21 cellular contexts compared by ENCODE assay signal in the genomic region with DNA sequence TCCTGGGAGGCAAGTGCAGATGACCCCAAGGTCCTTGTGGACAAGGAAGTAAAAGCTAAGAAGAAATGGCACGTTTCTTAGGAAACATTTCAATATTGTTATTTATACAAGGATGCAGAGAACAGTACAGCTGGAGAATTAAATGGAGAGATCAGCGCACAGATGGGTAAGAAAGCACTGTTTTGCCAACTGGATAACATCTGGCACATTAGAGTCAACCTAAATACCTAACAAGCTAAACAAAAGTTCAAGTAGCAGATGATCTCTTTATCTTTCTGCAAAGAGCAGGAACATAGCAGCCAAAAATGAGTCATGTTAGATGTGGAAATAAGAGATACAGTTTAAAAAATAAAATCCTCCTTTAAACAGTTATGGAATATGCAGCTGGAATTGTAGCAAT. TPM values are rescaled to one million over a fixed set of nuclear protein-coding genes. Genes with fewer than 3 reads are reported as not detected.
DNase-seq lines count a peak whose midpoint lies in the region; ATAC-seq and TF ChIP-seq lines count a peak whose summit lies in the region.
"Had no signal": no experiment of that assay in that cellular context is flagged by ENCODE, and none has a peak within 500 bp of the region (broad histone marks: within the 10 kb centered on the region; RNA-seq: fewer than 3 reads in every experiment).

No MANE protein-coding gene starts in this region.

- peaks cover 2% of the 10 kb centered on the region for H3K27me3 Mint-ChIP-seq in endothelial cell (ENCODE audit: unreplicated experiment)
- H3K27me3 Mint-ChIP-seq in nephron progenitor cell (ENCODE audit: low read depth, poor library complexity) = peaks cover 12% of the 10 kb centered on the region
- H3K27me3 Mint-ChIP-seq in activated T-helper 17 cell treated with anti-CD3 and anti-CD28 coated beads, Interleukin-2, amount 50 U/mL, for 72 hours = peaks cover 3% of the 10 kb centered on the region

- H3K36me3 Mint-ChIP-seq in endothelial cell (ENCODE audit: low read depth, unreplicated experiment) = no peaks in the 10 kb centered on the region
- H3K36me3 Mint-ChIP-seq in nephron progenitor cell (ENCODE audit: low read depth) = no peaks in the 10 kb centered on the region
- H3K36me3 Mint-ChIP-seq in activated T-helper 17 cell treated with anti-CD3 and anti-CD28 coated beads, Interleukin-2, amount 50 U/mL, for 72 hours (ENCODE audit: low read depth) = no peaks in the 10 kb centered on the region
- H3K36me3 Mint-ChIP-seq: CD8-positive, alpha-beta T cell had no signal

- H3K4me3 ChIP-seq in foreskin fibroblast (ENCODE audit: low read depth in 1 of 2, low read length in 2 of 2) = no peak overlapping the region
- H3K4me3 ChIP-seq: BLaER1 treated with 17β-estradiol and CSF1 and Interleukin-3, amounts not matched to agents 10 nM and 100 nM had no signal

- DNase-seq in EL = peak; percentile 9
- DNase-seq in NCI-H524 (lab: John Stamatoyannopoulos, UW) = peak; percentile 44 to 84
- DNase-seq in endothelial cell (ENCODE audit: low spot score) = no peak
- DNase-seq in nephron progenitor cell = no peak
- no peak for DNase-seq in NK-92 (lab: John Stamatoyannopoulos, UW; ENCODE audit: unreplicated experiment)
- no peak for DNase-seq in foreskin fibroblast
- DNase-seq: Calu3; CD8-positive, alpha-beta T cell; DMS79; HCEC 1CT; NCI-H1105 treated with DMSO at 0.1 percent for 48 hours; NCI-H1694 treated with DMSO at 0.1 percent for 48 hours; NCI-H69; SW 1271 had no signal

- H3K4me1 Mint-ChIP-seq in endothelial cell (ENCODE audit: unreplicated experiment) (peaks cover 20% of the 10 kb centered on the region), nephron progenitor cell (peaks cover 54% of the 10 kb centered on the region)
- H3K4me1 Mint-ChIP-seq in activated T-helper 17 cell treated with anti-CD3 and anti-CD28 coated beads, Interleukin-2, amount 50 U/mL, for 72 hours = no peaks in the 10 kb centered on the region

- TF ChIP-seq CTCF in endothelial cell (IDR thresholded peaks at IDR 0.05; ENCODE audit: unreplicated experiment) (no peak), nephron progenitor cell (IDR thresholded peaks at IDR 0.05) (no peak), foreskin fibroblast (IDR thresholded peaks at IDR 0.05; ENCODE audit: low read depth, low read length) (no peak)

- no peak overlapping the region for H3K4me3 Mint-ChIP-seq in endothelial cell (ENCODE audit: unreplicated experiment)
- H3K4me3 Mint-ChIP-seq in nephron progenitor cell = no peak overlapping the region
- no peak overlapping the region for H3K4me3 Mint-ChIP-seq in activated T-helper 17 cell treated with anti-CD3 and anti-CD28 coated beads, Interleukin-2, amount 50 U/mL, for 72 hours
- H3K4me3 Mint-ChIP-seq: CD8-positive, alpha-beta T cell had no signal

- ATAC-seq in activated T-helper 17 cell treated with anti-CD3 and anti-CD28 coated beads, Interleukin-2, amount 50 U/mL, for 72 hours (replicated peaks) = no peak
- ATAC-seq in GM21526 (IDR thresholded peaks at IDR 0.05; ENCODE audit: low FRiP score, unreplicated experiment) = no peak
- ATAC-seq: CD8-positive, alpha-beta T cell; Right ventricle myocardium inferior had no signal

- H3K9me3 Mint-ChIP-seq in endothelial cell (ENCODE audit: unreplicated experiment) = no peaks in the 10 kb centered on the region
- no peaks in the 10 kb centered on the region for H3K9me3 Mint-ChIP-seq in nephron progenitor cell
- no peaks in the 10 kb centered on the region for H3K9me3 Mint-ChIP-seq in activated T-helper 17 cell treated with anti-CD3 and anti-CD28 coated beads, Interleukin-2, amount 50 U/mL, for 72 hours
- H3K9me3 Mint-ChIP-seq: CD8-positive, alpha-beta T cell had no signal

- H3K27ac Mint-ChIP-seq in endothelial cell (ENCODE audit: unreplicated experiment) = peak overlapping the region; percentile 28
- H3K27ac Mint-ChIP-seq in nephron progenitor cell = peak overlapping the region; percentile 50
- H3K27ac Mint-ChIP-seq in activated T-helper 17 cell treated with anti-CD3 and anti-CD28 coated beads, Interleukin-2, amount 50 U/mL, for 72 hours = no peak overlapping the region
- H3K27ac Mint-ChIP-seq: CD8-positive, alpha-beta T cell had no signal

RNA-seq across cellular contexts. Expression of gene DPPA4, which starts 15.7 kb away (rescaled TPM):
- total RNA-seq in endothelial cell (ENCODE audit: unreplicated experiment) = 80.5 TPM
- not detected for total RNA-seq in activated T-helper 17 cell treated with anti-CD3 and anti-CD28 coated beads, Interleukin-2, amount 50 U/mL, for 72 hours
- total RNA-seq: Calu3, OCI-LY7, Right ventricle myocardium inferior, SK-MEL-5 had no signal

RNA-seq across cellular contexts. Expression of gene DPPA2, which starts 36.7 kb away (rescaled TPM):
- 0.64 TPM for total RNA-seq in endothelial cell (ENCODE audit: unreplicated experiment)
- total RNA-seq in activated T-helper 17 cell treated with anti-CD3 and anti-CD28 coated beads, Interleukin-2, amount 50 U/mL, for 72 hours = not detected
- total RNA-seq: Calu3; CD8-positive, alpha-beta T cell; LHCN-M2; OCI-LY7; Right ventricle myocardium inferior; SK-MEL-5 had no signal

Comparison
In these comparisons a context has a peak if more than half of its experiments do, and no peak if none do; other contexts are left out.
1. DNase-seq: peak in EL (single experiment) and NCI-H524 (2 of 2); none in endothelial cell (single experiment), nephron progenitor cell (single experiment), NK-92 (single experiment) and foreskin fibroblast (0 of 2).
2. RNA of gene DPPA4, which starts 15.7 kb away (total RNA-seq): 80.5 TPM in endothelial cell (single experiment); not detected in activated T-helper 17 cell treated with anti-CD3 and anti-CD28 coated beads, Interleukin-2, amount 50 U/mL, for 72 hours; every median in the first group is over 10 times any median in the second.